Comparison of ENCODE assay signal across 9 cellular contexts in genomic region chr1:212791261-212791675, GRCh38. TPM values are rescaled to one million over a fixed set of nuclear protein-coding genes. Genes with fewer than 3 reads are reported as not detected.
DNase-seq lines count a peak whose midpoint lies in the region; ATAC-seq, FAIRE-seq and TF ChIP-seq lines count a peak whose summit lies in the region.
"Had no signal": no experiment of that assay in that cellular context is flagged by ENCODE, and none has a peak within 500 bp of the region (broad histone marks: within the 10 kb centered on the region; RNA-seq: fewer than 3 reads in every experiment).

No MANE protein-coding gene starts in this region.

- WGBS in esophagus muscularis mucosa: 0% methylated on average over 13 of the region's 22 CpGs

- H3K9me3 Mint-ChIP-seq in neural progenitor cell: no peaks in the 10 kb centered on the region

- peak overlapping the region; percentile 88 for H3K27ac Mint-ChIP-seq in neural progenitor cell

- no peak for TF ChIP-seq POLR2A in esophagus muscularis mucosa (IDR thresholded peaks at IDR 0.05; ENCODE audit: low read depth)

- no peaks in the 10 kb centered on the region for H3K36me3 Mint-ChIP-seq in neural progenitor cell

- H3K27me3 ChIP-seq in esophagus muscularis mucosa: no peaks in the 10 kb centered on the region
- H3K27me3 ChIP-seq in neural progenitor cell: no peaks in the 10 kb centered on the region

- H3K4me1 ChIP-seq in esophagus muscularis mucosa (peaks cover 21 to 37% (median 31%) of the 10 kb centered on the region in 4 donors), neural progenitor cell (peaks cover 16% of the 10 kb centered on the region)

- peak overlapping the region; percentile 85 for H3K9ac ChIP-seq in neural progenitor cell

- TF ChIP-seq CTCF in esophagus muscularis mucosa (IDR thresholded peaks at IDR 0.05) (no peak), neural progenitor cell (IDR thresholded peaks at IDR 0.05) (no peak)

- FAIRE-seq in HTR-8/SVneo (lab: Jason Lieb, UNC): no peak
- FAIRE-seq: A204.1 had no signal

- peak overlapping the region; percentile 93 for H2AFZ ChIP-seq in neural progenitor cell (replicated peaks)

- peaks cover 53% of the 10 kb centered on the region for H3K79me2 ChIP-seq in neural progenitor cell (ENCODE audit: low read depth)

- H4K20me1 ChIP-seq in neural progenitor cell (ENCODE audit: low read depth): peaks cover 20% of the 10 kb centered on the region

- H3K27ac ChIP-seq in esophagus muscularis mucosa (replicated peaks in 1 of 4): peak overlapping the region; percentile 93 to 96 (median 94)
- H3K27ac ChIP-seq in neural progenitor cell: peak overlapping the region; percentile 78

- H3K36me3 ChIP-seq in esophagus muscularis mucosa (peaks cover 0 to 22% (median 4%) of the 10 kb centered on the region in 4 donors), neural progenitor cell (peaks cover 16% of the 10 kb centered on the region)

- peaks cover 7% of the 10 kb centered on the region for H3F3A ChIP-seq in neural progenitor cell (ENCODE audit: low read depth)

- TF ChIP-seq EP300 in esophagus muscularis mucosa (IDR thresholded peaks at IDR 0.05): no peak

- intact Hi-C loops in esophagus muscularis mucosa (cut with DNase I): no loop called here

- peak overlapping the region; percentile 96 for H3K4me3 Mint-ChIP-seq in neural progenitor cell

- H3K4me3 ChIP-seq in esophagus muscularis mucosa (peak overlapping the region; percentile 75 to 94 (median 80)), neural progenitor cell (peak overlapping the region; percentile 94)

- ATAC-seq in GM21515 (IDR thresholded peaks at IDR 0.05; ENCODE audit: unreplicated experiment): peak; percentile 26

- H3K4me1 Mint-ChIP-seq in neural progenitor cell: peaks cover 18% of the 10 kb centered on the region

- DNase-seq in DMS79 (lab: John Stamatoyannopoulos, UW): peak; percentile 40
- DNase-seq in DMS79 treated with DMSO at 0.1 percent for 48 hours (lab: John Stamatoyannopoulos, UW): no peak
- DNase-seq in HTR-8/SVneo (ENCODE audit: insufficient read length, low spot score): peak; percentile 75
- peak; percentile 72 for DNase-seq in SKM-1 (lab: John Stamatoyannopoulos, UW; ENCODE audit: unreplicated experiment)
- peak; percentile 93 for DNase-seq in esophagus muscularis mucosa (ENCODE audit: extremely low spot score)
- DNase-seq in neural progenitor cell (ENCODE audit: low spot score): no peak
- no peak for DNase-seq in stimulated activated CD4-positive, alpha-beta T cell treated with anti-CD3 and anti-CD28 coated beads, Interleukin-2, amount 100 ng/mL, for 48 hours

- H3K27me3 Mint-ChIP-seq in neural progenitor cell (ENCODE audit: insufficient read depth, low read depth): peaks cover 8% of the 10 kb centered on the region

- H3K4me2 ChIP-seq in neural progenitor cell: peak overlapping the region; percentile 91

- H3K9me3 ChIP-seq in esophagus muscularis mucosa (no peaks in the 10 kb centered on the region), neural progenitor cell (ENCODE audit: low read depth) (no peaks in the 10 kb centered on the region)

RNA-seq across cellular contexts. Expression of gene NSL1, which starts 0.3 kb away (rescaled TPM):
- 10 to 100 TPM; 20.0 to 42.0 (median 30.8) TPM for total RNA-seq in esophagus muscularis mucosa
- 63.7 and 77.6 TPM in 2 replicates for total RNA-seq in neural progenitor cell (ENCODE audit: low replicate concordance)

RNA-seq across cellular contexts. Expression of gene TATDN3, which starts 0.4 kb away (rescaled TPM):
- total RNA-seq in esophagus muscularis mucosa (10 to 100 TPM in 3 of 4 donors, 1 to 10 TPM in 1; 9.9 to 14.1 (median 12.6) TPM), neural progenitor cell (ENCODE audit: low replicate concordance) (12.5 and 18.8 TPM in 2 replicates)

RNA-seq across cellular contexts. Expression of gene SPATA45, which starts 56.2 kb away (rescaled TPM):
- total RNA-seq in esophagus muscularis mucosa: not detected
- total RNA-seq in neural progenitor cell (ENCODE audit: low replicate concordance): 1.1 TPM in 1 of 2 replicates, not detected in the other

Comparison
In these comparisons a context has a peak if more than half of its experiments do, and no peak if none do; other contexts are left out.
1. DNase-seq: peak in DMS79 (single experiment), HTR-8/SVneo (single experiment), SKM-1 (single experiment) and esophagus muscularis mucosa (single experiment); none in DMS79 treated with DMSO at 0.1 percent for 48 hours (single experiment), neural progenitor cell (single experiment) and stimulated activated CD4-positive, alpha-beta T cell treated with anti-CD3 and anti-CD28 coated beads, Interleukin-2, amount 100 ng/mL, for 48 hours (0 of 2).